ENCODE assay signal across 8 cellular contexts in the genomic region with DNA sequence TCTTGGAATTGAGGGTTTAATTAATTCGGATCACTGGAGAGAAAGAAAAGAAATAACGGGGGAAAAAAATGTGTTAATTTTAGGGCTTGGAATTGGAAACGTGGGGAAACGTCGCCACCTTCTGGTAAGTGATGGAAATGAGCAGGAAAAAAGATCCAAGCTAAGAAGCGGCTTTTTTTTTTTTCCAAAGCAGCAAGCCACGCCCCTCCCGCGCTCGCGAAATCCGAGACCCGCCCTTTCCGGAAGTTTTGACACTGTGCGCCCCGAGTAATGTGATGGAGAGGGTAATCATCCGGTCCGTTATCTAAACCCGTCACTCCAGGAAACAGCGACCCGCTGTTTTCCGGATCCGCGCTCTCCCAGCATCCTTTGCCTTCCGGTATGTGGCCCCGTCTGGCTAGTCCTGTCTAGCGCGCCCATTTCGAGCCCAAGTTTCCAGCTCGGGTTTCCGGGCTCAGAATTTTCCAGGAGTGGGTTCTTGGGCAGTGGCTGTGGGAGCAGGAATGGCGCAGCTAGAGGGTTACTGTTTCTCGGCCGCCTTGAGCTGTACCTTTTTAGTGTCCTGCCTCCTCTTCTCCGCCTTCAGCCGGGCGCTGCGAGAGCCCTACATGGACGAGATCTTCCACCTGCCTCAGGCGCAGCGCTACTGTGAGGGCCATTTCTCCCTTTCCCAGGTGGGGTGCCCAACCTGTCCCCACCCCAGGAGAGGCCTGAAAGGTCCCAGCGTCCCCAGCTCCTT. TPM values are rescaled to one million over a fixed set of nuclear protein-coding genes. Genes with fewer than 3 reads are reported as not detected.
DNase-seq lines count a peak whose midpoint lies in the region; ATAC-seq, FAIRE-seq and TF ChIP-seq lines count a peak whose summit lies in the region.

A gene with protein sequence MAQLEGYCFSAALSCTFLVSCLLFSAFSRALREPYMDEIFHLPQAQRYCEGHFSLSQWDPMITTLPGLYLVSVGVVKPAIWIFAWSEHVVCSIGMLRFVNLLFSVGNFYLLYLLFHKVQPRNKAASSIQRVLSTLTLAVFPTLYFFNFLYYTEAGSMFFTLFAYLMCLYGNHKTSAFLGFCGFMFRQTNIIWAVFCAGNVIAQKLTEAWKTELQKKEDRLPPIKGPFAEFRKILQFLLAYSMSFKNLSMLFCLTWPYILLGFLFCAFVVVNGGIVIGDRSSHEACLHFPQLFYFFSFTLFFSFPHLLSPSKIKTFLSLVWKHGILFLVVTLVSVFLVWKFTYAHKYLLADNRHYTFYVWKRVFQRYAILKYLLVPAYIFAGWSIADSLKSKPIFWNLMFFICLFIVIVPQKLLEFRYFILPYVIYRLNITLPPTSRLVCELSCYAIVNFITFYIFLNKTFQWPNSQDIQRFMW (plus strand): TSS at position 384 of the 739 bp plus-strand sequence. CDS start 120 bp downstream, at position 504.

- H3K27ac Mint-ChIP-seq in T-helper 17 cell = peak within 1 kb of the TSS; percentile 93

- peaks cover 4% of the 10 kb centered on the region for H3K36me3 Mint-ChIP-seq in T-helper 17 cell (ENCODE audit: low read depth)

- H3K4me1 ChIP-seq in right atrium auricular region (peaks cover 0 to 10% of the 10 kb centered on the region in 2 donors), aorta (ENCODE audit: control insufficient read depth in 1 of 2, insufficient read depth in 2 of 2, low read length in 2 of 2) (no peaks in the 10 kb centered on the region)

- H3K27me3 ChIP-seq in right atrium auricular region (no peaks in the 10 kb centered on the region), aorta (ENCODE audit: control insufficient read depth in 1 of 2, insufficient read depth in 2 of 2, low read length in 1 of 2) (no peaks in the 10 kb centered on the region)

- peak within 1 kb of the TSS; percentile 93 for H3K4me3 Mint-ChIP-seq in T-helper 17 cell

- H3K9me3 ChIP-seq in T-helper 17 cell (ENCODE audit: control insufficient read depth, low read length, poor library complexity, severe bottlenecking) (no peaks in the 10 kb centered on the region), right atrium auricular region (no peaks in the 10 kb centered on the region), aorta (ENCODE audit: control insufficient read depth, low read length) (no peaks in the 10 kb centered on the region)

- ATAC-seq in HG02840 (IDR thresholded peaks at IDR 0.05; ENCODE audit: low FRiP score, unreplicated experiment) (peak; percentile 100), T-helper 17 cell (peak; percentile 98), aorta (ENCODE audit: low FRiP score) (peak; percentile 100)

- peak; percentile 92 for FAIRE-seq in GM12892 (lab: Jason Lieb, UNC)

- H3K27ac ChIP-seq in right atrium auricular region (peak within 1 kb of the TSS; percentile 80 to 86), aorta (ENCODE audit: low read depth in 1 of 2, low read length in 2 of 2) (peak within 1 kb of the TSS; percentile 31 to 74)

- WGBS in aorta, 2 donors = 1% methylated on average over 40 to 42 of the region's 42 CpGs

- no peaks in the 10 kb centered on the region for H3K36me3 ChIP-seq in right atrium auricular region
- no peaks in the 10 kb centered on the region for H3K36me3 ChIP-seq in aorta (ENCODE audit: control insufficient read depth in 1 of 2, insufficient read depth in 2 of 2, low read length in 1 of 2)

- H3K4me1 Mint-ChIP-seq in T-helper 17 cell = peaks cover 17% of the 10 kb centered on the region

- peak within 1 kb of the TSS; percentile 72 to 74 for H3K4me3 ChIP-seq in right atrium auricular region
- H3K4me3 ChIP-seq in aorta (ENCODE audit: low read length in 2 of 2) = peak within 1 kb of the TSS; percentile 31 to 44

- intact Hi-C loops in aorta (cut with DNase I) = loop anchor here (5.0 kb wide), 1 partner anchor 179 kb away; no protein-coding TSS in a partner anchor

- peak; percentile 51 to 78 for TF ChIP-seq CTCF in right atrium auricular region (IDR thresholded peaks at IDR 0.05)

- no peaks in the 10 kb centered on the region for H3K27me3 Mint-ChIP-seq in T-helper 17 cell

- DNase-seq in GM12892 (ENCODE audit: insufficient read length) = peak; percentile 29
- peak; percentile 72 for DNase-seq in NCI-H1436 treated with DMSO at 0.1 percent for 48 hours (lab: John Stamatoyannopoulos, UW)
- peak; percentile 75 to 91 (median 86) for DNase-seq in T-helper 17 cell
- DNase-seq in anterior cingulate cortex (lab: John Stamatoyannopoulos, UW) = peak; percentile 65 to 96 (median 92)
- DNase-seq in right atrium auricular region (ENCODE audit: low spot score) = peak; percentile 96
- peak; percentile 96 for DNase-seq in putamen (ENCODE audit: low spot score)
- DNase-seq in aorta = peak; percentile 95

- TF ChIP-seq POLR2A in GM12892 (IDR thresholded peaks at IDR 0.05; ENCODE audit: low read depth, low read length) = peak; percentile 81

RNA-seq across cellular contexts. Expression of the gene that starts here (rescaled TPM):
- 8.8 TPM for polyA plus RNA-seq in GM12892 (2012; ENCODE audit: missing spikeins)
- total RNA-seq in T-helper 17 cell (1 to 10 TPM; 6.9 to 8.4 TPM), right atrium auricular region (1 to 10 TPM; 2.6 to 3.6 TPM), aorta (1 to 10 TPM; 5.3 to 7.8 TPM)
- 1 to 10 TPM in 1 of 2 donors, not detected in 1; 1.8 TPM for polyA plus RNA-seq in aorta

Comparison
In these comparisons a context has a peak if more than half of its experiments do, and no peak if none do; other contexts are left out.
1. Peak in every context shown above with its lines: DNase-seq, ATAC-seq, H3K4me3 ChIP-seq and H3K27ac ChIP-seq.
2. DNase-seq: peak in every context shown above with its lines; median percentile 96 in right atrium auricular region; 96 in putamen; 95 in aorta; 92 in anterior cingulate cortex; 86 in T-helper 17 cell; 72 in NCI-H1436 treated with DMSO at 0.1 percent for 48 hours; 29 in GM12892.